Comparison of ENCODE assay signal across 1 cellular context in genomic region chr16:52578007-52578828, GRCh38.
TF ChIP-seq lines count a peak whose summit lies in the region.

No MANE protein-coding gene starts in this region.

TF ChIP-seq in HepG2, 621 proteins besides CTCF, POLR2A, EP300 and RAD21 (continued from another document and continues in another):
- TF ChIP-seq FOXP4 (CRISPR knock-in tag; IDR thresholded peaks at IDR 0.05) (peak; percentile 96), RNF2 (conservative IDR thresholded peaks at IDR 0.05; ENCODE audit: low read depth) (no peak), SOX6 (IDR thresholded peaks at IDR 0.05) (no peak), SOX6 (CRISPR knock-in tag; IDR thresholded peaks at IDR 0.05) (peak; percentile 94), ZNF780A (CRISPR knock-in tag; IDR thresholded peaks at IDR 0.05) (no peak), STAT5B (CRISPR knock-in tag; IDR thresholded peaks at IDR 0.05) (no peak), MAFK (conservative IDR thresholded peaks at IDR 0.05 in 1 of 2, IDR thresholded peaks at IDR 0.05 in 1 of 2; ENCODE audit: low read length in 2 of 2) (no peak), ZNF460 (CRISPR knock-in tag; IDR thresholded peaks at IDR 0.05; ENCODE audit: borderline replicate concordance) (no peak; the same call in 1 of the 2 replicates), ARHGAP35 (CRISPR knock-in tag; IDR thresholded peaks at IDR 0.05; ENCODE audit: borderline replicate concordance) (no peak), ZBTB46 (CRISPR knock-in tag; IDR thresholded peaks at IDR 0.05; ENCODE audit: borderline replicate concordance) (no peak), THAP7 (CRISPR knock-in tag; IDR thresholded peaks at IDR 0.05) (0 out of 2 replicates have a peak, but pooled peaks have one; percentile 63), HNRNPUL1 (IDR thresholded peaks at IDR 0.05; ENCODE audit: low read depth, low read length) (no peak), SCMH1 (CRISPR knock-in tag; IDR thresholded peaks at IDR 0.05; ENCODE audit: borderline replicate concordance) (no peak), KAT7 (CRISPR knock-in tag; IDR thresholded peaks at IDR 0.05; ENCODE audit: borderline replicate concordance) (peak; percentile 51; the same call in 1 of the 2 replicates), AFF4 (CRISPR knock-in tag; IDR thresholded peaks at IDR 0.05) (peak; percentile 60; the same call in 1 of the 2 replicates), ZNF18 (CRISPR knock-in tag; IDR thresholded peaks at IDR 0.05; ENCODE audit: insufficient replicate concordance) (no peak), RARG (CRISPR knock-in tag; IDR thresholded peaks at IDR 0.05; ENCODE audit: low read depth) (no peak), ZNF512B (CRISPR knock-in tag; IDR thresholded peaks at IDR 0.05; ENCODE audit: borderline replicate concordance) (no peak), ZNF180 (CRISPR knock-in tag; IDR thresholded peaks at IDR 0.05; ENCODE audit: borderline replicate concordance, low read depth) (no peak), TRAFD1 (CRISPR knock-in tag; IDR thresholded peaks at IDR 0.05; ENCODE audit: borderline replicate concordance) (0 out of 2 replicates have a peak, but pooled peaks have one; percentile 26), CCAR2 (optimal IDR thresholded peaks at IDR 0.05; ENCODE audit: low read depth, low read length) (no peak), PATZ1 (CRISPR knock-in tag; IDR thresholded peaks at IDR 0.05) (peak; percentile 63; the same call in 1 of the 2 replicates), ZNF672 (CRISPR knock-in tag; IDR thresholded peaks at IDR 0.05) (no peak), SMARCC2 (IDR thresholded peaks at IDR 0.05) (no peak), YEATS4 (CRISPR knock-in tag; IDR thresholded peaks at IDR 0.05; ENCODE audit: borderline replicate concordance) (no peak; the same call in 1 of the 2 replicates), PAF1 (CRISPR knock-in tag; IDR thresholded peaks at IDR 0.05) (no peak), ZNF552 (CRISPR knock-in tag; IDR thresholded peaks at IDR 0.05; ENCODE audit: borderline replicate concordance) (no peak), E2F5 (CRISPR knock-in tag; conservative IDR thresholded peaks at IDR 0.05) (no peak), ZNF136 (CRISPR knock-in tag; IDR thresholded peaks at IDR 0.05; ENCODE audit: low read depth) (no peak), MAFF (IDR thresholded peaks at IDR 0.05; ENCODE audit: low read depth, low read length) (no peak; the same call in 1 of the 2 replicates), AGO2 (optimal IDR thresholded peaks at IDR 0.05; ENCODE audit: low read depth, low read length) (no peak), PLRG1 (conservative IDR thresholded peaks at IDR 0.05) (no peak), PAX8 (CRISPR knock-in tag; IDR thresholded peaks at IDR 0.05; ENCODE audit: borderline replicate concordance) (no peak), ZSCAN22 (CRISPR knock-in tag; IDR thresholded peaks at IDR 0.05) (no peak), KDM1A (CRISPR knock-in tag; IDR thresholded peaks at IDR 0.05) (no peak), TCF7 (IDR thresholded peaks at IDR 0.05; ENCODE audit: low read depth) (peak; percentile 77), ZBTB34 (CRISPR knock-in tag; IDR thresholded peaks at IDR 0.05) (no peak), ZFP1 (CRISPR knock-in tag; IDR thresholded peaks at IDR 0.05) (0 out of 2 replicates have a peak, but pooled peaks have one; percentile 27), POLR2G (IDR thresholded peaks at IDR 0.05; ENCODE audit: low read depth, low read length) (no peak), ZNF143 (CRISPR knock-in tag; IDR thresholded peaks at IDR 0.05) (no peak), ZNF101 (CRISPR knock-in tag; IDR thresholded peaks at IDR 0.05; ENCODE audit: borderline replicate concordance, low read depth) (no peak)
